Comparison of ENCODE assay signal across 18 cellular contexts in genomic region chr1:79737193-79737592, GRCh38.
"Had no signal": no experiment of that assay in that cellular context is flagged by ENCODE, and none has a peak within 500 bp of the region (broad histone marks: within the 10 kb centered on the region; RNA-seq: fewer than 3 reads in every experiment).

No MANE protein-coding gene starts in this region.

- H3K27ac Mint-ChIP-seq: activated CD8-positive, alpha-beta T cell treated with anti-CD3 and anti-CD28 coated beads for 36 hours; naive thymus-derived CD4-positive, alpha-beta T cell; stimulated activated naive CD8-positive, alpha-beta T cell treated with anti-CD3 and anti-CD28 coated beads, Interleukin-15, amount 100 ng/mL, for 72 hours; type B pancreatic cell had no signal

- H3K9me3 Mint-ChIP-seq: type B pancreatic cell had no signal

- H3K4me1 ChIP-seq: colonic mucosa, right lobe of liver, spleen had no signal

- DNase-seq: activated CD4-positive, alpha-beta T cell treated with anti-CD3 and anti-CD28 coated beads for 4 hours; activated CD8-positive, alpha-beta memory T cell treated with anti-CD3 and anti-CD28 coated beads, Interleukin-2, amount 50 U/mL, for 4 hours; activated CD8-positive, alpha-beta T cell treated with anti-CD3 and anti-CD28 coated beads for 36 hours; activated effector memory CD4-positive, alpha-beta T cell treated with anti-CD3 and anti-CD28 coated beads, Interleukin-2, amount 50 U/mL, for 16 hours; activated T-cell treated with anti-CD3 and anti-CD28 coated beads, Interleukin-2, amount 50 U/mL, for 48 hours; caudate nucleus; colonic mucosa; left colon; mucosa of descending colon; naive thymus-derived CD4-positive, alpha-beta T cell; ovary; right lobe of liver; spleen; stimulated activated naive CD8-positive, alpha-beta T cell treated with anti-CD3 and anti-CD28 coated beads, Interleukin-15, amount 100 ng/mL, for 72 hours; WERI-Rb-1 had no signal

- H3K36me3 Mint-ChIP-seq: activated naive CD4-positive, alpha-beta T cell treated with anti-CD3 and anti-CD28 coated beads, Interleukin-2, amount 50 U/mL, for 72 hours; naive thymus-derived CD4-positive, alpha-beta T cell; type B pancreatic cell had no signal

- H3K27me3 Mint-ChIP-seq: activated CD8-positive, alpha-beta T cell treated with anti-CD3 and anti-CD28 coated beads for 36 hours; naive thymus-derived CD4-positive, alpha-beta T cell; stimulated activated naive CD8-positive, alpha-beta T cell treated with anti-CD3 and anti-CD28 coated beads, Interleukin-15, amount 100 ng/mL, for 72 hours; type B pancreatic cell had no signal

- ATAC-seq: activated CD8-positive, alpha-beta T cell treated with anti-CD3 and anti-CD28 coated beads for 36 hours; activated naive CD4-positive, alpha-beta T cell treated with anti-CD3 and anti-CD28 coated beads, Interleukin-2, amount 50 U/mL, for 72 hours; esophagus mucosa; left colon; mucosa of descending colon; naive thymus-derived CD4-positive, alpha-beta T cell; right lobe of liver; stimulated activated naive CD8-positive, alpha-beta T cell treated with anti-CD3 and anti-CD28 coated beads, Interleukin-15, amount 100 ng/mL, for 72 hours had no signal

- H3K4me1 Mint-ChIP-seq: naive thymus-derived CD4-positive, alpha-beta T cell; stimulated activated naive CD8-positive, alpha-beta T cell treated with anti-CD3 and anti-CD28 coated beads, Interleukin-15, amount 100 ng/mL, for 72 hours had no signal

- H3K9me3 ChIP-seq: colonic mucosa, mucosa of descending colon, ovary, right lobe of liver had no signal

- H3K4me3 Mint-ChIP-seq: activated CD8-positive, alpha-beta T cell treated with anti-CD3 and anti-CD28 coated beads for 36 hours; naive thymus-derived CD4-positive, alpha-beta T cell; stimulated activated naive CD8-positive, alpha-beta T cell treated with anti-CD3 and anti-CD28 coated beads, Interleukin-15, amount 100 ng/mL, for 72 hours; type B pancreatic cell had no signal

- H3K4me3 ChIP-seq: colonic mucosa, mucosa of descending colon, ovary, right lobe of liver, spleen had no signal

- H3K27ac ChIP-seq: colonic mucosa, ovary, right lobe of liver, spleen, WERI-Rb-1 had no signal

- H3K36me3 ChIP-seq: colonic mucosa, ovary, right lobe of liver, spleen, WERI-Rb-1 had no signal
